12 cellular contexts compared by ENCODE assay signal in the genomic region with DNA sequence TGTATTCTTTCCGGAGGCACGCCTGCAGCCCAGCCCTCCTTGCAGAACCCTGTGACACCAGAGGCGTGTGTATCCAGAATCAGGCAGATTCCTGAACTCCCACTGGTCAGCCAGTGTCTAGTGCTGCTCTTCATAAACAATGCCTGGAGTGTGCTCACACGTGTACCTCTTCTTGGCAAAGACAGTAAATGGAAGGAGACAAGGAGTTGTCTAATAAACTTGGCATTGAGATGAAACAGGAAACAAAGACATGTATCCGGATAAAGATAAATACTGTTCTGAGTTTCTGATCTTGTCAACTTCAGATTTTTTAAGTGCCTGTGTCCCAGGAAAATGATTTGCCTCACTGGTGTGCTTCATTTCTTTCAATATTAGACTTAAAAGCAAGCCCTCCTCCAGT.
A peak's percentile ranks its signal among the peaks of the same experiment; 100 is the strongest.
DNase-seq lines count a peak whose midpoint lies in the region; TF ChIP-seq lines count a peak whose summit lies in the region.
"Had no signal": no experiment of that assay in that cellular context is flagged by ENCODE, and none has a peak within 500 bp of the region (broad histone marks: within the 10 kb centered on the region; RNA-seq: fewer than 3 reads in every experiment).

No MANE protein-coding gene starts in this region.

- no peak for TF ChIP-seq CTCF in coronary artery (IDR thresholded peaks at IDR 0.05)

- no peak for DNase-seq in coronary artery (ENCODE audit: low spot score)
- no peak for DNase-seq in 8988T
- DNase-seq in NCI-H2171 (lab: John Stamatoyannopoulos, UW): no peak
- no peak for DNase-seq in NCI-H2196 treated with DMSO at 0.1 percent for 48 hours (lab: John Stamatoyannopoulos, UW; ENCODE audit: unreplicated experiment)
- DNase-seq in hippocampal formation (lab: John Stamatoyannopoulos, UW): no peak
- DNase-seq: DMS79 treated with DMSO at 0.1 percent for 48 hours, midbrain, NCI-H2029 treated with DMSO at 0.1 percent for 48 hours had no signal

- H3K36me3 ChIP-seq in ACC112 (ENCODE audit: insufficient read depth, low read length): peaks cover 11% of the 10 kb centered on the region
- H3K36me3 ChIP-seq in HUES48 (ENCODE audit: control insufficient read depth, insufficient read depth, low read length): no peaks in the 10 kb centered on the region
- no peaks in the 10 kb centered on the region for H3K36me3 ChIP-seq in muscle layer of duodenum (ENCODE audit: control insufficient read depth in 1 of 2, insufficient read depth in 2 of 2, low read length in 2 of 2)
- H3K36me3 ChIP-seq: cardiac muscle cell had no signal

- H3K4me3 ChIP-seq in ACC112 (ENCODE audit: low read depth, low read length): peak overlapping the region; percentile 99
- peak overlapping the region; percentile 81; the same call in 1 of the 2 replicates for H3K4me3 ChIP-seq in HUES48 (ENCODE audit: low read depth, low read length)
- H3K4me3 ChIP-seq in coronary artery: peak overlapping the region; percentile 94
- peak overlapping the region; percentile 71 to 86 for H3K4me3 ChIP-seq in muscle layer of duodenum (ENCODE audit: low read depth in 1 of 2, low read length in 2 of 2)

- no peak overlapping the region for H3K9ac ChIP-seq in HUES48 (ENCODE audit: low read depth, low read length)

- peaks cover 65% of the 10 kb centered on the region for H3K4me1 ChIP-seq in ACC112 (ENCODE audit: control insufficient read depth, insufficient read depth, low read length, unreplicated experiment)
- H3K4me1 ChIP-seq in HUES48 (ENCODE audit: control insufficient read depth, insufficient read depth, low read length): peaks cover 37% of the 10 kb centered on the region
- peaks cover 9 to 17% of the 10 kb centered on the region in 2 donors for H3K4me1 ChIP-seq in muscle layer of duodenum (ENCODE audit: control insufficient read depth in 1 of 2, insufficient read depth in 2 of 2, low read length in 2 of 2)

- no peaks in the 10 kb centered on the region for H3K9me3 ChIP-seq in HUES48 (ENCODE audit: control insufficient read depth, insufficient read depth, low read length)
- H3K9me3 ChIP-seq in muscle layer of duodenum (ENCODE audit: control insufficient read depth in 1 of 2, low read length in 2 of 2): no peaks in the 10 kb centered on the region

- no peaks in the 10 kb centered on the region for H3K27me3 ChIP-seq in ACC112 (ENCODE audit: insufficient read depth, low read length)
- H3K27me3 ChIP-seq in HUES48 (ENCODE audit: control insufficient read depth, insufficient read depth, low read length): peaks cover 36% of the 10 kb centered on the region
- no peaks in the 10 kb centered on the region for H3K27me3 ChIP-seq in muscle layer of duodenum (ENCODE audit: low read depth, low read length)

- peaks cover 50% of the 10 kb centered on the region for H3K79me2 ChIP-seq in ACC112 (ENCODE audit: control insufficient read depth, insufficient read depth, low read length, unreplicated experiment)

- H2AFZ ChIP-seq in ACC112 (ENCODE audit: low read length, unreplicated experiment): no peak overlapping the region

- H3K27ac ChIP-seq in ACC112 (ENCODE audit: low read depth, low read length) (peak overlapping the region; percentile 100), HUES48 (ENCODE audit: low read depth, low read length) (no peak overlapping the region), coronary artery (peak overlapping the region in 1 of 2 donors; percentile 9), muscle layer of duodenum (ENCODE audit: low read length) (peak overlapping the region; percentile 56)
- H3K27ac ChIP-seq: cardiac muscle cell had no signal
